18 cellular contexts compared by ENCODE assay signal in genomic region chr21:38263493-38263892, GRCh38.
DNase-seq lines count a peak whose midpoint lies in the region; ATAC-seq lines count a peak whose summit lies in the region.
"Had no signal": no experiment of that assay in that cellular context is flagged by ENCODE, and none has a peak within 500 bp of the region (broad histone marks: within the 10 kb centered on the region; RNA-seq: fewer than 3 reads in every experiment).

No MANE protein-coding gene starts in this region.

- DNase-seq in HCEC 1CT = peak; percentile 63
- peak; percentile 54 for DNase-seq in astrocyte of the hippocampus (ENCODE audit: low read depth, low spot score)
- DNase-seq in glomerular visceral epithelial cell (ENCODE audit: extremely low spot score) = peak; percentile 92
- DNase-seq in stromal cell of bone marrow (ENCODE audit: low read depth) = peak; percentile 99
- DNase-seq in KBM-7 = no peak
- no peak for DNase-seq in activated gamma-delta T cell treated with Interleukin-2 at 50 U/mL for 16 hours
- DNase-seq: activated CD4-positive, alpha-beta T cell treated with anti-CD3 and anti-CD28 coated beads, Interleukin-2, amount 50 U/mL, for 1 hour; C1 segment of cervical spinal cord; colonic mucosa; GF-D8; left ventricle myocardium superior; NCI-H2029 treated with DMSO at 0.1 percent for 48 hours; NCI-H510A; stimulated activated CD4-positive, alpha-beta T cell treated with anti-CD3 and anti-CD28 coated beads, Interleukin-2, amount 100 ng/mL, for 48 hours; T-cell; uterus had no signal

- no peaks in the 10 kb centered on the region for H3K36me3 Mint-ChIP-seq in stimulated activated memory B cell treated with anti-CD40 and anti-IgM and Interleukin-4, amounts not matched to agents 10 μg/mL and 1 μg/mL and 100 μg/mL, for 72 hours
- H3K36me3 Mint-ChIP-seq: T-cell had no signal

- no peak overlapping the region for H3K27ac Mint-ChIP-seq in stimulated activated memory B cell treated with anti-CD40 and anti-IgM and Interleukin-4, amounts not matched to agents 10 μg/mL and 1 μg/mL and 100 μg/mL, for 72 hours
- H3K27ac Mint-ChIP-seq: T-cell had no signal

- H3K27me3 Mint-ChIP-seq in stimulated activated memory B cell treated with anti-CD40 and anti-IgM and Interleukin-4, amounts not matched to agents 10 μg/mL and 1 μg/mL and 100 μg/mL, for 72 hours = peaks cover 9% of the 10 kb centered on the region

- in situ Hi-C loops in KBM-7 (cut with MboI; ENCODE audit: low pct_unique_long_range_greater_than_20kb, low sequenced_read_pairs) = no loop called here

- H3K4me3 Mint-ChIP-seq in stimulated activated memory B cell treated with anti-CD40 and anti-IgM and Interleukin-4, amounts not matched to agents 10 μg/mL and 1 μg/mL and 100 μg/mL, for 72 hours = no peak overlapping the region
- H3K4me3 Mint-ChIP-seq: T-cell had no signal

- H3K9me3 Mint-ChIP-seq in stimulated activated memory B cell treated with anti-CD40 and anti-IgM and Interleukin-4, amounts not matched to agents 10 μg/mL and 1 μg/mL and 100 μg/mL, for 72 hours = no peaks in the 10 kb centered on the region
- H3K9me3 Mint-ChIP-seq: T-cell had no signal

- ATAC-seq in stimulated activated memory B cell treated with anti-CD40 and anti-IgM and Interleukin-4, amounts not matched to agents 10 μg/mL and 1 μg/mL and 100 μg/mL, for 72 hours = no peak
- ATAC-seq: left ventricle myocardium superior, Right ventricle myocardium inferior, T-cell had no signal

- H3K4me1 Mint-ChIP-seq in stimulated activated memory B cell treated with anti-CD40 and anti-IgM and Interleukin-4, amounts not matched to agents 10 μg/mL and 1 μg/mL and 100 μg/mL, for 72 hours = no peaks in the 10 kb centered on the region

Comparison
In these comparisons a context has a peak if more than half of its experiments do, and no peak if none do; other contexts are left out.
1. DNase-seq: peak in HCEC 1CT (single experiment), astrocyte of the hippocampus (single experiment), glomerular visceral epithelial cell (single experiment) and stromal cell of bone marrow (single experiment); none in KBM-7 (single experiment) and activated gamma-delta T cell treated with Interleukin-2 at 50 U/mL for 16 hours (single experiment).